Comparison of ENCODE assay signal across 7 cellular contexts in genomic region chr10:131027256-131027655, GRCh38.
"Had no signal": no experiment of that assay in that cellular context is flagged by ENCODE, and none has a peak within 500 bp of the region (broad histone marks: within the 10 kb centered on the region; RNA-seq: fewer than 3 reads in every experiment).

No MANE protein-coding gene starts in this region.

- ATAC-seq: GM23338, HepG2 had no signal

- H3K27ac ChIP-seq: HL-60, KMS-11 had no signal

- DNase-seq: H9, HCEC 1CT, KBM-7 had no signal

- H3K4me3 ChIP-seq: GM23338 had no signal
